Comparison of ENCODE assay signal across 9 cellular contexts in the genomic region with DNA sequence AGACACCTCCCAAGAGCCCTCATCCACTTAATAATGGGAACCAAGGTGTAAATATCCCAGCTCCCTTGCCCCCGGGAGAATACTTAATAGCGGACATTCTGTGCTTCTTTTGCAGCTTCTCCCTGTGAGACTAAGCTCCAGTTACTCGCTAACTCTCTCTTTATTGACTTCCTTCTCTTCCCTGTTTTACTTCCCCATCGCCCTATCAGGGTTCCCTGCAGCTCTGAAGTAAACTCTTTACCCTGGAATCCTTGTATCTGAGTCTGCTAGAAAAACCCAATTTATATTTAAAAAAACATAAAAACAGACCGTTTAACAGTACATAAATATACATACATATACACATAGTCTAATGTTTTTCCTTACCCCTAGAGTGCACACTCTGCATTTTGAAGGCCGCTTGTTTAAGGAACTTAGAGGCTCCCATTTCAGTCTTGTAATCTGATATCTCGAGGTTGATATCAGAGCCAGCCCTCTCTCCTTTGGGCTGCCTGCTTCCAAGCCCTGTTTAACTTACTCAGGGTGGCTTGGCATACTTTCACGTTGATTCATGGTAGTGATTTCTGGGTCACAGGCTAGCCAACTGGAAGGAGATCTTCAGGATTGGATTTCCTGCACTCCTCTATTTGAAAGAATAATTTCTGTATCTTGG.
DNase-seq lines count a peak whose midpoint lies in the region; ATAC-seq and TF ChIP-seq lines count a peak whose summit lies in the region.
"Had no signal": no experiment of that assay in that cellular context is flagged by ENCODE, and none has a peak within 500 bp of the region (broad histone marks: within the 10 kb centered on the region; RNA-seq: fewer than 3 reads in every experiment).

No MANE protein-coding gene starts in this region.

- no peak overlapping the region for H3K27ac Mint-ChIP-seq in activated naive CD8-positive, alpha-beta T cell treated with anti-CD3 and anti-CD28 coated beads, Interleukin-2, amount 50 U/mL, for 24 hours

- no peak overlapping the region for H3K4me3 Mint-ChIP-seq in activated naive CD8-positive, alpha-beta T cell treated with anti-CD3 and anti-CD28 coated beads, Interleukin-2, amount 50 U/mL, for 24 hours

- peak overlapping the region; percentile 42 for H3K4me3 ChIP-seq in ACC112 (ENCODE audit: low read depth, low read length)
- no peak overlapping the region for H3K4me3 ChIP-seq in HFF-Myc (replicated peaks; ENCODE audit: low read depth, low read length)

- no peak for ATAC-seq in GM21528 (IDR thresholded peaks at IDR 0.05; ENCODE audit: low FRiP score, unreplicated experiment)
- no peak for ATAC-seq in activated naive CD8-positive, alpha-beta T cell treated with anti-CD3 and anti-CD28 coated beads, Interleukin-2, amount 50 U/mL, for 24 hours
- ATAC-seq in GM18861 (IDR thresholded peaks at IDR 0.05; ENCODE audit: unreplicated experiment): no peak

- peak; percentile 56 for DNase-seq in HFF-Myc (ENCODE audit: extremely low read depth, low read depth)
- DNase-seq in amniotic stem cell (lab: John Stamatoyannopoulos, UW): peak; percentile 54
- peak; percentile 80 for DNase-seq in left kidney (ENCODE audit: low read depth, low spot score)
- DNase-seq in activated naive CD8-positive, alpha-beta T cell treated with anti-CD3 and anti-CD28 coated beads, Interleukin-2, amount 50 U/mL, for 24 hours: no peak
- DNase-seq in GM20000 (ENCODE audit: low spot score): no peak
- DNase-seq: retina had no signal

- H3K4me1 Mint-ChIP-seq in activated naive CD8-positive, alpha-beta T cell treated with anti-CD3 and anti-CD28 coated beads, Interleukin-2, amount 50 U/mL, for 24 hours: peaks cover 22% of the 10 kb centered on the region

- no peaks in the 10 kb centered on the region for H3K9me3 Mint-ChIP-seq in activated naive CD8-positive, alpha-beta T cell treated with anti-CD3 and anti-CD28 coated beads, Interleukin-2, amount 50 U/mL, for 24 hours

- peak overlapping the region; percentile 50 for H2AFZ ChIP-seq in ACC112 (ENCODE audit: low read length, unreplicated experiment)

- no peaks in the 10 kb centered on the region for H3K36me3 ChIP-seq in ACC112 (ENCODE audit: insufficient read depth, low read length)

- no peaks in the 10 kb centered on the region for H3K27me3 ChIP-seq in ACC112 (ENCODE audit: insufficient read depth, low read length)

- no peaks in the 10 kb centered on the region for H3K79me2 ChIP-seq in ACC112 (ENCODE audit: control insufficient read depth, insufficient read depth, low read length, unreplicated experiment)

- peak overlapping the region; percentile 70 for H3K27ac ChIP-seq in ACC112 (ENCODE audit: low read depth, low read length)

- no peaks in the 10 kb centered on the region for H3K27me3 Mint-ChIP-seq in activated naive CD8-positive, alpha-beta T cell treated with anti-CD3 and anti-CD28 coated beads, Interleukin-2, amount 50 U/mL, for 24 hours

- H3K36me3 Mint-ChIP-seq in activated naive CD8-positive, alpha-beta T cell treated with anti-CD3 and anti-CD28 coated beads, Interleukin-2, amount 50 U/mL, for 24 hours (ENCODE audit: low read depth): no peaks in the 10 kb centered on the region

- TF ChIP-seq CTCF in HFF-Myc (IDR thresholded peaks at IDR 0.05; ENCODE audit: low read depth, low read length, missing control alignments) (no peak), GM20000 (IDR thresholded peaks at IDR 0.05; ENCODE audit: extremely low read depth, missing control alignments) (no peak)

- H3K4me1 ChIP-seq in ACC112 (ENCODE audit: control insufficient read depth, insufficient read depth, low read length, unreplicated experiment): peaks cover 47% of the 10 kb centered on the region

Comparison
In these comparisons a context has a peak if more than half of its experiments do, and no peak if none do; other contexts are left out.
1. DNase-seq: peak in HFF-Myc (single experiment), amniotic stem cell (single experiment) and left kidney (single experiment); none in activated naive CD8-positive, alpha-beta T cell treated with anti-CD3 and anti-CD28 coated beads, Interleukin-2, amount 50 U/mL, for 24 hours (single experiment) and GM20000 (single experiment).